In the genomic region with DNA sequence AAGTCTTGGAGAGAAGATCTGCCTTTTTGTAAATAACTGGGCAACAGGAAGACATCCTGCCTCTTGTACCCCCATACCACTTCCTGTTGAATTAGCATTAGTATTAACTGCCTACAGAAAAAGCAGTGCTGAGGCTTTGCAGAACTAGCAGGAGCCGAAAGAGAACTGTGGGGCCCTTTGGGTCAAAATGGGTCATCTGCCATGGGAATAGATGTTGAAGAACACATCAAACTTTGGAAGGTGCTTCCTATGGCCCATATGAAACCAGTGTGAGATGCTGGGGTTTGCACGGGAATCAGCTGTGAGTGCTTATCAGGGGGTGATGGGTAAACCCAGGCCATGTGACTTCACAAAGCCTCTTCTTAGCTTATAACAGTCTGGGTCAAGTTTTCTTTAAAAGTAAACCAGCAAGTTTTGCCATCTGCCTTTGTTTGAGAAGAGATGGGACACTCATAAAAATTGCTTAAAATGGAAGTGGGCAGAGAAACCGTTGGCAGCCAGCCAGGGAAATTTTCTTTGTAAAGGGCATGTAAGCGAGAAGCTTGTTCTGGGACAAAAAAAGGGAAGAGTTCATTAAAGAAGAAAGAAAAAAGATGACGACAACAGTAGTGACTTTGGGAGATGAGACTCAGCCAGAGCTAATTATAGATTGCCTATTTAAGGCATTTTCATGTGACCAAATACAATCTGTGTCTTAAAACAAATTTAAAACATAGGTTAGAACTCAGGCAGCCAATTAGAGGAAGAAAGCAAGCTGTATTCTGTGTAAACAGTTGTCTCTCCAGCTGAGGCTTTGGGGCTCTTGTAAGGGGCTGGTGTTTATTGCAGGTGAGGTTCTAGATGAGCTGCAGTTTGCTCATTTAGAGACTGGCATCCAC, we compare ENCODE assay signal across 8 cellular contexts. TPM values are rescaled to one million over a fixed set of nuclear protein-coding genes. Genes with fewer than 3 reads are reported as not detected.
DNase-seq lines count a peak whose midpoint lies in the region; ATAC-seq and TF ChIP-seq lines count a peak whose summit lies in the region.

No MANE protein-coding gene starts in this region.

- no peak for ATAC-seq in activated naive CD4-positive, alpha-beta T cell treated with anti-CD3 and anti-CD28 coated beads, Interleukin-2, amount 50 U/mL, for 72 hours

- no peak overlapping the region for H2AFZ ChIP-seq in trophoblast cell (ENCODE audit: insufficient read depth, low read length, poor library complexity)

- peaks cover 0 to 47% (median 29%) of the 10 kb centered on the region in 4 donors for H3K4me1 ChIP-seq in Peyer's patch
- H3K4me1 ChIP-seq in trophoblast cell (ENCODE audit: control insufficient read depth in 1 of 2, insufficient read depth in 2 of 2, low read length in 2 of 2) = peaks cover 6 to 11% of the 10 kb centered on the region in 2 experiments

- peaks cover 9% of the 10 kb centered on the region for H3K79me1 ChIP-seq in trophoblast cell (ENCODE audit: low read length)

- H3K4me2 ChIP-seq in trophoblast cell (ENCODE audit: low read length) = no peak overlapping the region

- TF ChIP-seq CTCF in AG04449 (IDR thresholded peaks at IDR 0.05; ENCODE audit: insufficient read depth, low read length, missing control alignments) (no peak), Peyer's patch (IDR thresholded peaks at IDR 0.05) (no peak)

- H3K79me2 ChIP-seq in trophoblast cell (ENCODE audit: control insufficient read depth, insufficient read depth, low read length, poor library complexity) = peaks cover 10% of the 10 kb centered on the region

- H3K27ac ChIP-seq in Peyer's patch = peak overlapping the region; percentile 73 to 79 (median 78)
- H3K27ac ChIP-seq in trophoblast cell (ENCODE audit: low read depth, low read length) = no peak overlapping the region

- CTCF ChIA-PET in AG04449 (lab: Yijun Ruan, JAX) = interaction anchor here (0.9 to 6.2 kb wide), 9 partner anchors 9 to 151 kb away, joined by 3 to 36 read pairs (median 6); no protein-coding TSS in a partner anchor

- DNase-seq in AG04449 (ENCODE audit: low read depth, low spot score) (no peak), HCEC 1CT (peak; percentile 59), Peyer's patch (peak in 2 of 3 donors; percentile 82 to 92), glomerular visceral epithelial cell (ENCODE audit: extremely low spot score) (peak; percentile 50), trophoblast cell (peak; percentile 31 to 62), NCI-H1694 (lab: John Stamatoyannopoulos, UW) (no peak), HPDE6-E6E7 (ENCODE audit: extremely low spot score) (no peak)
- DNase-seq in activated naive CD4-positive, alpha-beta T cell treated with anti-CD3 and anti-CD28 coated beads, Interleukin-2, amount 50 U/mL, for 72 hours (ENCODE audit: low spot score in 2 of 2) = no peak

- no peak overlapping the region for H4K91ac ChIP-seq in trophoblast cell (ENCODE audit: low read depth, low read length)

- POLR2A ChIA-PET in AG04449 (lab: Yijun Ruan, JAX) = no interaction called here

- TF ChIP-seq POLR2A in Peyer's patch (IDR thresholded peaks at IDR 0.05) = no peak

- H3K36me3 ChIP-seq in Peyer's patch (no peaks in the 10 kb centered on the region), trophoblast cell (ENCODE audit: control insufficient read depth in 1 of 2, insufficient read depth in 2 of 2, low read length in 2 of 2) (no peaks in the 10 kb centered on the region)

- H3K9me3 ChIP-seq in Peyer's patch (no peaks in the 10 kb centered on the region), trophoblast cell (ENCODE audit: insufficient read depth, low read depth, low read length) (no peaks in the 10 kb centered on the region)

- no peak overlapping the region for H2BK5ac ChIP-seq in trophoblast cell (ENCODE audit: low read depth, low read length, poor library complexity)

- H3K9me3 Mint-ChIP-seq in activated naive CD4-positive, alpha-beta T cell treated with anti-CD3 and anti-CD28 coated beads, Interleukin-2, amount 50 U/mL, for 72 hours = no peaks in the 10 kb centered on the region

- H3K18ac ChIP-seq in trophoblast cell (ENCODE audit: low read length) = no peak overlapping the region

- no peak overlapping the region for H4K12ac ChIP-seq in trophoblast cell (ENCODE audit: low read depth, low read length)

- no CpG with 5 or more reads among the region's 5 CpGs for WGBS in trophoblast cell (ENCODE audit: extremely low coverage, insufficient coverage, insufficient read length)

- H3K4ac ChIP-seq in trophoblast cell (ENCODE audit: low read depth, low read length) = no peak overlapping the region

- no peak overlapping the region for H2BK120ac ChIP-seq in trophoblast cell (ENCODE audit: insufficient read depth, low read length, poor library complexity)

- no peak overlapping the region for H2AK5ac ChIP-seq in trophoblast cell (ENCODE audit: low read length)

- H3K27me3 ChIP-seq in Peyer's patch (no peaks in the 10 kb centered on the region), trophoblast cell (ENCODE audit: insufficient read depth, low read length) (no peaks in the 10 kb centered on the region)

- H3K4me3 ChIP-seq in AG04449 (ENCODE audit: low read depth, low read length) = peak overlapping the region; percentile 4; the same call in 1 of the 2 replicates
- peak overlapping the region in 2 of 4 donors; percentile 1 to 3 for H3K4me3 ChIP-seq in Peyer's patch
- no peak overlapping the region for H3K4me3 ChIP-seq in trophoblast cell (ENCODE audit: low read depth, low read length)

- H3K23ac ChIP-seq in trophoblast cell (ENCODE audit: low read length) = no peak overlapping the region

- H3K14ac ChIP-seq in trophoblast cell (ENCODE audit: low read length) = no peak overlapping the region

- no peak overlapping the region for H4K8ac ChIP-seq in trophoblast cell (ENCODE audit: low read depth, low read length)

- H3K9ac ChIP-seq in trophoblast cell (ENCODE audit: low read length) = no peak overlapping the region

- H3K36me3 Mint-ChIP-seq in activated naive CD4-positive, alpha-beta T cell treated with anti-CD3 and anti-CD28 coated beads, Interleukin-2, amount 50 U/mL, for 72 hours = peaks cover 10 to 33% of the 10 kb centered on the region in 2 donors

- no peak overlapping the region for H2BK12ac ChIP-seq in trophoblast cell (ENCODE audit: low read length)

- H3K27ac Mint-ChIP-seq in activated naive CD4-positive, alpha-beta T cell treated with anti-CD3 and anti-CD28 coated beads, Interleukin-2, amount 50 U/mL, for 72 hours = peak overlapping the region; percentile 87 to 88

RNA-seq across cellular contexts. Expression of a gene that starts 4.4 kb away (rescaled TPM):
- total RNA-seq in Peyer's patch = 10 to 100 TPM; 18.2 to 44.1 (median 28.2) TPM
- total RNA-seq in activated naive CD4-positive, alpha-beta T cell treated with anti-CD3 and anti-CD28 coated beads, Interleukin-2, amount 50 U/mL, for 72 hours = 10 to 100 TPM; 10.9 to 19.0 TPM
- polyA plus RNA-seq in trophoblast cell (2013) = 10.2 and 11.5 TPM in 2 replicates

RNA-seq across cellular contexts. Expression of a gene that starts 5.3 kb away (rescaled TPM):
- 10 to 100 TPM in 2 of 4 donors, 1 to 10 TPM in 2; 7.4 to 26.1 (median 11.8) TPM for total RNA-seq in Peyer's patch
- 10 to 100 TPM in 1 of 2 donors, 1 to 10 TPM in 1; 9.8 to 12.7 TPM for total RNA-seq in activated naive CD4-positive, alpha-beta T cell treated with anti-CD3 and anti-CD28 coated beads, Interleukin-2, amount 50 U/mL, for 72 hours
- polyA plus RNA-seq in trophoblast cell (2013) = 6.6 and 7.1 TPM in 2 replicates

RNA-seq across cellular contexts. Expression of a gene that starts 55.1 kb away (rescaled TPM):
- 100 to 1,000 TPM; 123 to 193 (median 168) TPM for total RNA-seq in Peyer's patch
- 10 to 100 TPM in 1 of 2 donors, 1 to 10 TPM in 1; 6.6 to 50.6 TPM for total RNA-seq in activated naive CD4-positive, alpha-beta T cell treated with anti-CD3 and anti-CD28 coated beads, Interleukin-2, amount 50 U/mL, for 72 hours
- polyA plus RNA-seq in trophoblast cell (2013) = 24.0 and 25.6 TPM in 2 replicates

Comparison
In these comparisons a context has a peak if more than half of its experiments do, and no peak if none do; other contexts are left out.
1. DNase-seq: peak in HCEC 1CT (single experiment), Peyer's patch (2 of 3), glomerular visceral epithelial cell (single experiment) and trophoblast cell (2 of 2); none in AG04449 (single experiment), activated naive CD4-positive, alpha-beta T cell treated with anti-CD3 and anti-CD28 coated beads, Interleukin-2, amount 50 U/mL, for 72 hours (0 of 2), NCI-H1694 (single experiment) and HPDE6-E6E7 (single experiment).